In the genomic region with DNA sequence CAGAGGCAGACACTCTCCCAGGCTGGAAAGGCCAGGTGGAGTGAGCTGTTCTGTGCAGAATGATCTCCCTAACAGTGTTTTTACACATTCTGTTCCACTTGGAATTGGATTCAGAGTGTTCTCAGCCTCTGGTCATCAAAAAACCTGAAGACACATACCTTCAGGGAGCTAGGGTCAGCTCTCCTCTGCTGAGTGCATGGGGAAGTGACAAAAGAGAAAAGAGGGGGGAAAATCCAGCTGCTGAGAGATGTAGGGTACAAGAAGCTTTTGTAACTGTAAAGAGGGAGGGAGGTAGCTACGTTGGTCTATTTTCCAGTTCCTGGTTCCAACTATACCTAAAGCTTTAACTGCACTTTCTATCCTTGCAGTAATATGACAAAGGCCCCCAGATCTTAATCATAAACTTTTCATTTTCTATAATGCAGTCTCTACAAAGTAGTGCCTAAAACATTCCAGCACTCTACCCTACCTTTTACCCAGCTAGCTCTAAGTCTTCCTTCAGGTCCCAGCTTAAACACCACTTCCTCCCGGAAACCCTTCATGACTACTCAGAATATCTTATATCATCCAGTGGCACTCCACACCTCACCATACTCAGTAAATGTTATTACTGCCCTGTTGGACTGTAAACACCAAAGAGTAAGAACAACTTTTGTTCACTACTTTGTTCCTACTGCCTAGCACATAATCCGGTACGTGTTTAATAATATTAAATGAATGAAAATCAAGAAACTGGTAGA, we compare ENCODE assay signal across 1 cellular context.
TF ChIP-seq lines count a peak whose summit lies in the region.

No MANE protein-coding gene starts in this region.

TF ChIP-seq in HepG2, 621 proteins besides CTCF, POLR2A, EP300 and RAD21:
- no peak for TF ChIP-seq NFRKB (IDR thresholded peaks at IDR 0.05)
- TF ChIP-seq IKZF4 (CRISPR knock-in tag; IDR thresholded peaks at IDR 0.05; ENCODE audit: borderline replicate concordance, low read depth, not compliant biosample characterization), result no peak
- 0 out of 2 replicates have a peak, but pooled peaks have one; percentile 9 for TF ChIP-seq JUN (CRISPR knock-in tag; IDR thresholded peaks at IDR 0.05)
- 0 out of 2 replicates have a peak, but pooled peaks have one; percentile 11 for TF ChIP-seq PPARG (CRISPR knock-in tag; conservative IDR thresholded peaks at IDR 0.05)
- TF ChIP-seq ZNF251 (CRISPR knock-in tag; IDR thresholded peaks at IDR 0.05), result no peak
- no peak for TF ChIP-seq AGO2 (optimal IDR thresholded peaks at IDR 0.05; ENCODE audit: low read depth, low read length)
- TF ChIP-seq FOXK1 (CRISPR knock-in tag; IDR thresholded peaks at IDR 0.05; ENCODE audit: borderline replicate concordance, low read depth), result no peak
- no peak for TF ChIP-seq IRX3 (CRISPR knock-in tag; IDR thresholded peaks at IDR 0.05; ENCODE audit: borderline replicate concordance, low read depth)
TF ChIP-seq in HepG2: peak in this region for 2.
